ENCODE assay signal across 14 cellular contexts in the genomic region with DNA sequence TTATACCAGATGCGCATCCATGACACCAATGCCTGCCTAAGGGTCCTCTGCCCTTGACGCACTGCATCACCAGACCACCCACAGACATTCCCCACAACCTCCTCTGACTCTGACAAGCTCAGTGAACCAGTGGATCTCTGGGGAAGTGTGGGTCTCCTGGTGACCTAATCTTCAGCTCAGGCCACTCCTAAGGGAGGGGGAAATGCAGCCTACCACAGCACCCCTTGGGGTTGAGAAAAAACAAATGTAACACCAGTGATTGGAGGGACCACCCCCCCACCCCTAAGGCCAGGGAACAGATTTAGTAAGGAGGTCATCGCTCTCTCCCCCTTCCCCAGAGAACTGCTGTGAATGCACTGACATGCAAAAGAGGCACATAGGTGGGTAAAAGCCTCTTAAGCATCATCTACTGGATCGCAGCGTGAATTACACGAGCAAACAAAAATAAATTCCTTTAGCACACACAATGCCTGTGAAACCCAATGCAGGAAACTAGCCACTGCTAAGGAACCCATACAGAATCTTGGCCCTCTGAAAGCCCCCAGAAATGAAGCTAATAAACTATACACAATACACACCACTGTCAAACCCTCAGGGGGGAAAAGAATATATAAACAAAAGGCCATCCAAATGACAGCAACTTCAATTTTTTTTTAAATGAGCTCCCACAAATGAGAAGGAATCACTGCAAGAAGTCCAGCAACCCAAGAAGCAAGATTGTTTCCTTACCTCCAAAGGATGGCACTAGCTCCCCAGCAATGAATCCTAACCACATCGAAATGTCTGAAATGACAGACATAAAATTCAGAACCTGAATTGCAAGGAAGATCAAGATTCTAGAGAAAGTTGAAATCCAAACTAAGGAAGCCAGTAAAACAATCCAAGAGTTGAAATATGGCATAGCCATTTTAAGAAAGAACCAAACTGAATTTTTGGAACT.
DNase-seq lines count a peak whose midpoint lies in the region; ATAC-seq and TF ChIP-seq lines count a peak whose summit lies in the region.
"Had no signal": no experiment of that assay in that cellular context is flagged by ENCODE, and none has a peak within 500 bp of the region (broad histone marks: within the 10 kb centered on the region; RNA-seq: fewer than 3 reads in every experiment).

No MANE protein-coding gene starts in this region.

- H3K4me1 ChIP-seq in neural progenitor cell: no peaks in the 10 kb centered on the region
- H3K4me1 ChIP-seq: psoas muscle had no signal

- no peak overlapping the region for H3K9ac ChIP-seq in neural progenitor cell

- no peaks in the 10 kb centered on the region for H3K27me3 ChIP-seq in neural progenitor cell

- ATAC-seq in activated T-cell treated with anti-CD3 and anti-CD28 coated beads, Interleukin-2, amount 50 U/mL, for 72 hours (replicated peaks in 1 of 2): peak in 1 of 2 donors; percentile 25
- ATAC-seq in GM18861 (IDR thresholded peaks at IDR 0.05; ENCODE audit: unreplicated experiment): no peak
- ATAC-seq: psoas muscle had no signal

- no peaks in the 10 kb centered on the region for H3F3A ChIP-seq in neural progenitor cell (ENCODE audit: low read depth)

- H3K9me3 ChIP-seq in neural progenitor cell (ENCODE audit: low read depth): no peaks in the 10 kb centered on the region

- TF ChIP-seq CTCF in choroid plexus epithelial cell (conservative IDR thresholded peaks at IDR 0.05; ENCODE audit: low read depth, low read length) (peak; percentile 39), neural progenitor cell (IDR thresholded peaks at IDR 0.05) (peak; percentile 18)

- no peak overlapping the region for H3K4me2 ChIP-seq in neural progenitor cell

- no peaks in the 10 kb centered on the region for H4K20me1 ChIP-seq in neural progenitor cell (ENCODE audit: low read depth)

- H3K4me3 Mint-ChIP-seq in activated T-cell treated with anti-CD3 and anti-CD28 coated beads, Interleukin-2, amount 50 U/mL, for 72 hours: no peak overlapping the region
- H3K4me3 Mint-ChIP-seq in neural progenitor cell: no peak overlapping the region

- peak overlapping the region; percentile 63 for H3K27ac Mint-ChIP-seq in activated T-cell treated with anti-CD3 and anti-CD28 coated beads, Interleukin-2, amount 50 U/mL, for 72 hours
- no peak overlapping the region for H3K27ac Mint-ChIP-seq in neural progenitor cell

- H3K79me2 ChIP-seq in neural progenitor cell (ENCODE audit: low read depth): no peaks in the 10 kb centered on the region

- DNase-seq in activated T-cell treated with anti-CD3 and anti-CD28 coated beads, Interleukin-2, amount 50 U/mL, for 72 hours: peak; percentile 6
- no peak for DNase-seq in activated T-cell treated with anti-CD3 and anti-CD28 coated beads, Interleukin-2, amount 50 U/mL, for 1 hour
- DNase-seq in LHCN-M2 (ENCODE audit: low read depth) (peak; percentile 57), choroid plexus epithelial cell (ENCODE audit: low read depth) (peak; percentile 57), neural progenitor cell (ENCODE audit: low spot score) (peak; percentile 3), NCI-H1436 treated with DMSO at 0.1 percent for 48 hours (lab: John Stamatoyannopoulos, UW) (no peak), medulla oblongata (ENCODE audit: extremely low spot score) (no peak)
- DNase-seq: activated T-cell treated with anti-CD3 and anti-CD28 coated beads for 4 hours, AML-193, caudate nucleus, GDM1, NCI-H1930, psoas muscle had no signal

- peaks cover 12 to 13% of the 10 kb centered on the region in 2 donors for H3K9me3 Mint-ChIP-seq in activated T-cell treated with anti-CD3 and anti-CD28 coated beads, Interleukin-2, amount 50 U/mL, for 72 hours
- peaks cover 9% of the 10 kb centered on the region for H3K9me3 Mint-ChIP-seq in neural progenitor cell

- H3K4me3 ChIP-seq in choroid plexus epithelial cell (ENCODE audit: low read depth, low read length) (no peak overlapping the region), neural progenitor cell (no peak overlapping the region)
- H3K4me3 ChIP-seq: psoas muscle had no signal

- no peaks in the 10 kb centered on the region for H3K36me3 ChIP-seq in neural progenitor cell

- H2AFZ ChIP-seq in neural progenitor cell (replicated peaks): no peak overlapping the region

- no peaks in the 10 kb centered on the region for H3K27me3 Mint-ChIP-seq in activated T-cell treated with anti-CD3 and anti-CD28 coated beads, Interleukin-2, amount 50 U/mL, for 72 hours (ENCODE audit: low read depth)
- H3K27me3 Mint-ChIP-seq in neural progenitor cell (ENCODE audit: insufficient read depth, low read depth): no peaks in the 10 kb centered on the region

- H3K36me3 Mint-ChIP-seq in activated T-cell treated with anti-CD3 and anti-CD28 coated beads, Interleukin-2, amount 50 U/mL, for 72 hours (ENCODE audit: insufficient read depth in 2 of 2): peaks cover 12 to 20% of the 10 kb centered on the region in 2 donors
- no peaks in the 10 kb centered on the region for H3K36me3 Mint-ChIP-seq in neural progenitor cell

- no peak overlapping the region for H3K27ac ChIP-seq in neural progenitor cell
- H3K27ac ChIP-seq: psoas muscle had no signal

- H3K4me1 Mint-ChIP-seq in activated T-cell treated with anti-CD3 and anti-CD28 coated beads, Interleukin-2, amount 50 U/mL, for 72 hours (ENCODE audit: low read depth): peaks cover 15% of the 10 kb centered on the region
- H3K4me1 Mint-ChIP-seq in neural progenitor cell: no peaks in the 10 kb centered on the region

Comparison
In these comparisons a context has a peak if more than half of its experiments do, and no peak if none do; other contexts are left out.
1. DNase-seq: peak in activated T-cell treated with anti-CD3 and anti-CD28 coated beads, Interleukin-2, amount 50 U/mL, for 72 hours (2 of 2), LHCN-M2 (single experiment), choroid plexus epithelial cell (single experiment) and neural progenitor cell (single experiment); none in activated T-cell treated with anti-CD3 and anti-CD28 coated beads, Interleukin-2, amount 50 U/mL, for 1 hour (single experiment), NCI-H1436 treated with DMSO at 0.1 percent for 48 hours (single experiment) and medulla oblongata (single experiment).